8 cellular contexts compared by ENCODE assay signal in the genomic region with DNA sequence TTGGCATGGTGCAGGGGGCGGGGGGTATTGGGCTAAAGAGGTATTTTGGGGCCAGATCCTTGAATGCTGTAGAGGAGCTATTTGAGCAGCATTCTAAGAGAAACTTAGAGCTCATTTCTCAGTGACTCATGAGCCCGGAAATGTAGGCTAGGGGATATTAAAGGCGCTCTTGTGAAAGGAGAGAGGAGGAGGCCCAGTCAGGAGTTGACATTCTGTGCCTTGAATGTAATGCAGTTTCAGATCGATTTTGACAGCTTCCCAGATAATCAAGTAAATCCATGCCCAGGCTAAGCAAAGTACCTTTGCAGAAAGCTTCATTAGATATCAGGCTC. TPM values are rescaled to one million over a fixed set of nuclear protein-coding genes. Genes with fewer than 3 reads are reported as not detected.
DNase-seq lines count a peak whose midpoint lies in the region; ATAC-seq and TF ChIP-seq lines count a peak whose summit lies in the region.

No MANE protein-coding gene starts in this region.

- TF ChIP-seq CTCF in neutrophil (IDR thresholded peaks at IDR 0.05) = no peak

- peak overlapping the region; percentile 94 to 96 for H3K4me3 Mint-ChIP-seq in activated T-cell treated with anti-CD3 and anti-CD28 coated beads, Interleukin-2, amount 50 U/mL, for 72 hours

- H3K9me3 Mint-ChIP-seq in activated T-cell treated with anti-CD3 and anti-CD28 coated beads, Interleukin-2, amount 50 U/mL, for 72 hours = no peaks in the 10 kb centered on the region

- peak; percentile 61 to 66 for ATAC-seq in activated T-cell treated with anti-CD3 and anti-CD28 coated beads, Interleukin-2, amount 50 U/mL, for 72 hours (replicated peaks in 1 of 2)
- no peak for ATAC-seq in GM21423 (IDR thresholded peaks at IDR 0.05; ENCODE audit: unreplicated experiment)
- no peak for ATAC-seq in GM19328 (IDR thresholded peaks at IDR 0.05; ENCODE audit: unreplicated experiment)

- H3K4me1 Mint-ChIP-seq in activated T-cell treated with anti-CD3 and anti-CD28 coated beads, Interleukin-2, amount 50 U/mL, for 72 hours (ENCODE audit: low read depth) = peaks cover 58% of the 10 kb centered on the region

- peaks cover 13% of the 10 kb centered on the region for H3K36me3 ChIP-seq in MG63
- H3K36me3 ChIP-seq in neutrophil = no peaks in the 10 kb centered on the region

- H3K27ac ChIP-seq in neutrophil = peak overlapping the region; percentile 92

- H3K9me3 ChIP-seq in MG63 (no peaks in the 10 kb centered on the region), neutrophil (no peaks in the 10 kb centered on the region)

- H3K27me3 Mint-ChIP-seq in activated T-cell treated with anti-CD3 and anti-CD28 coated beads, Interleukin-2, amount 50 U/mL, for 72 hours (ENCODE audit: low read depth) = no peaks in the 10 kb centered on the region

- peak overlapping the region; percentile 94 for H3K27ac Mint-ChIP-seq in activated T-cell treated with anti-CD3 and anti-CD28 coated beads, Interleukin-2, amount 50 U/mL, for 72 hours

- no peaks in the 10 kb centered on the region for H3K27me3 ChIP-seq in MG63
- no peaks in the 10 kb centered on the region for H3K27me3 ChIP-seq in neutrophil

- H3K4me3 ChIP-seq in MG63 (peak overlapping the region; percentile 76), neutrophil (ENCODE audit: low read depth in 1 of 2, low read length in 1 of 2) (peak overlapping the region; percentile 95 to 96)

- H3K36me3 Mint-ChIP-seq in activated T-cell treated with anti-CD3 and anti-CD28 coated beads, Interleukin-2, amount 50 U/mL, for 72 hours (ENCODE audit: insufficient read depth in 2 of 2) = peaks cover 16 to 21% of the 10 kb centered on the region in 2 donors

- DNase-seq in activated T-cell treated with anti-CD3 and anti-CD28 coated beads for 1 hour (ENCODE audit: low read depth) = peak; percentile 24
- no peak for DNase-seq in activated T-cell treated with anti-CD3 and anti-CD28 coated beads, Interleukin-2, amount 50 U/mL, for 1 hour
- DNase-seq in MG63 = peak; percentile 39
- peak; percentile 47 to 58 for DNase-seq in activated T-cell treated with anti-CD3 and anti-CD28 coated beads, Interleukin-2, amount 50 U/mL, for 72 hours
- DNase-seq in fibroblast of the conjunctiva (ENCODE audit: low read depth) = peak; percentile 36

- peaks cover 83 to 87% of the 10 kb centered on the region in 2 experiments for H3K4me1 ChIP-seq in neutrophil (ENCODE audit: control insufficient read depth in 1 of 2, insufficient read depth in 1 of 2, low read depth in 1 of 2, low read length in 1 of 2)

RNA-seq across cellular contexts. Expression of a gene that starts 1.4 kb away (rescaled TPM):
- 31.8 and 34.2 TPM in 2 replicates for total RNA-seq in MG63 (2014; rRNA removed; shearing (Covaris generic); ENCODE audit: low replicate concordance)
- 100 to 1,000 TPM; 130 to 149 TPM for total RNA-seq in activated T-cell treated with anti-CD3 and anti-CD28 coated beads, Interleukin-2, amount 50 U/mL, for 72 hours

Comparison
In these comparisons a context has a peak if more than half of its experiments do, and no peak if none do; other contexts are left out.
1. ATAC-seq: peak in activated T-cell treated with anti-CD3 and anti-CD28 coated beads, Interleukin-2, amount 50 U/mL, for 72 hours (2 of 2); none in GM21423 (single experiment) and GM19328 (single experiment).